7 cellular contexts compared by ENCODE assay signal in genomic region chr12:57846577-57847319, GRCh38. TPM values are rescaled to one million over a fixed set of nuclear protein-coding genes. Genes with fewer than 3 reads are reported as not detected.
A peak's percentile ranks its signal among the peaks of the same experiment; 100 is the strongest.
DNase-seq lines count a peak whose midpoint lies in the region; ATAC-seq and TF ChIP-seq lines count a peak whose summit lies in the region.

TSS of gene CTDSP2 (minus strand) at chr12:57846729. CDS start at chr12:57846435, 294 bp downstream.

- peak; percentile 34 for TF ChIP-seq POLR2A in breast epithelium (IDR thresholded peaks at IDR 0.05)

- no peak for TF ChIP-seq CTCF in WERI-Rb-1 (IDR thresholded peaks at IDR 0.05; ENCODE audit: low read depth, low read length)
- TF ChIP-seq CTCF in breast epithelium (IDR thresholded peaks at IDR 0.05) = peak in 1 of 3 donors; percentile 26

- H3K36me3 ChIP-seq in WERI-Rb-1 = peaks cover 9% of the 10 kb centered on the region
- H3K36me3 ChIP-seq in breast epithelium = no peaks in the 10 kb centered on the region
- no peaks in the 10 kb centered on the region for H3K36me3 ChIP-seq in iPS-18a (ENCODE audit: control insufficient read depth, low read depth, low read length)
- no peaks in the 10 kb centered on the region for H3K36me3 ChIP-seq in skeletal muscle satellite cell (ENCODE audit: insufficient read depth, low read length)

- intact Hi-C loops in breast epithelium (cut with DNase I; ENCODE audit: low total_unique reads) = loop anchor here (1.0 kb wide), 1 partner anchor 15 kb away; no protein-coding TSS in a partner anchor

- H3K4me3 ChIP-seq in WERI-Rb-1 (ENCODE audit: low read depth, low read length) (peak within 1 kb of the TSS; percentile 99), breast epithelium (peak within 1 kb of the TSS; percentile 80 to 100 (median 97)), iPS-18a (ENCODE audit: low read length) (peak within 1 kb of the TSS; percentile 91), skeletal muscle satellite cell (ENCODE audit: low read length) (peak within 1 kb of the TSS; percentile 99)

- peak within 1 kb of the TSS; percentile 92 for H3K4me2 ChIP-seq in skeletal muscle satellite cell (ENCODE audit: low read length)

- H3K9me3 ChIP-seq in WERI-Rb-1 (ENCODE audit: severe bottlenecking) (no peaks in the 10 kb centered on the region), breast epithelium (no peaks in the 10 kb centered on the region), iPS-18a (ENCODE audit: control insufficient read depth, low read depth, low read length) (no peaks in the 10 kb centered on the region), skeletal muscle satellite cell (replicated peaks; ENCODE audit: low read length) (no peaks in the 10 kb centered on the region)

- peak within 1 kb of the TSS; percentile 98 for H3K27ac ChIP-seq in WERI-Rb-1
- peak within 1 kb of the TSS; percentile 99 to 100 for H3K27ac ChIP-seq in breast epithelium
- peak within 1 kb of the TSS; percentile 88 for H3K27ac ChIP-seq in iPS-18a (ENCODE audit: low read length)

- H3K27me3 ChIP-seq in WERI-Rb-1 (ENCODE audit: insufficient read depth, low read depth, severe bottlenecking) (no peaks in the 10 kb centered on the region), breast epithelium (no peaks in the 10 kb centered on the region), iPS-18a (ENCODE audit: control insufficient read depth, insufficient read depth, low read length) (peaks cover 10% of the 10 kb centered on the region), skeletal muscle satellite cell (ENCODE audit: control insufficient read depth, insufficient read depth, low read length) (peaks cover 14% of the 10 kb centered on the region)

- H3K4me1 ChIP-seq in breast epithelium (peaks cover 0 to 18% of the 10 kb centered on the region in 2 donors), iPS-18a (ENCODE audit: control insufficient read depth, low read depth, low read length) (peaks cover 36% of the 10 kb centered on the region), skeletal muscle satellite cell (ENCODE audit: control insufficient read depth, insufficient read depth, low read length) (peaks cover 31% of the 10 kb centered on the region)

- H3K9ac ChIP-seq in iPS-18a (ENCODE audit: low read length) (peak within 1 kb of the TSS; percentile 89), skeletal muscle satellite cell (ENCODE audit: low read depth, low read length) (peak within 1 kb of the TSS; percentile 99)

- DNase-seq in NCI-H2227 treated with DMSO at 0.1 percent for 48 hours (lab: John Stamatoyannopoulos, UW) (peak; percentile 89), WERI-Rb-1 (peak; percentile 99), breast epithelium (ENCODE audit: low spot score in 2 of 2) (peak; percentile 100)

- ATAC-seq in GM18520 (IDR thresholded peaks at IDR 0.05; ENCODE audit: unreplicated experiment) (peak; percentile 39), HG03108 (IDR thresholded peaks at IDR 0.05; ENCODE audit: unreplicated experiment) (peak; percentile 34)

RNA-seq across cellular contexts. Expression of gene CTDSP2, which starts in this region (rescaled TPM):
- total RNA-seq in breast epithelium = 100 to 1,000 TPM; 144 to 175 (median 167) TPM
- total RNA-seq in skeletal muscle satellite cell (2012; rRNA removed) = 38.8 and 41.3 TPM in 2 replicates

Comparison
In these comparisons a context has a peak if more than half of its experiments do, and no peak if none do; other contexts are left out.
1. Peak in every context shown above with its lines: DNase-seq, ATAC-seq, H3K4me3 ChIP-seq and H3K27ac ChIP-seq.